ENCODE assay signal across 1 cellular context in the genomic region with DNA sequence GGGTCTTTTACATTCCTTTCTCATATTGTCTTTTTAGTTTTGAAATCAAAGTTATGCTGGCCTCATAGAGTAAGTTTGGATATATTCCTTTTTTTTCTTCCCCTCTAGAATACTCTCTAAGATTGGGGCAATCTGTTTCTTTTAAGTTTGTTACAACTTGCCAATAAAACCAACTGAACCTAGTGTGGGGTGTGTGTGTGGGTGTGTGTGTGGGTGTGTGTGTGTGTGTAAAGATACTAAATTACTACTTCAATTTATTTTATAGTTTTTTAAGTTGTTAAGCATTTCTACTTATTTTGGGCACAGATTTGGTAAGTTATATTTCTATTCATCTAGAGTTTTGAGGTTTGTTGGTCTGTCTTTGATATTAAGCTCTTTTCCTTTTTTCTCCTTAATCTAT.
A peak's percentile ranks its signal among the peaks of the same experiment; 100 is the strongest.
TF ChIP-seq lines count a peak whose summit lies in the region.

No MANE protein-coding gene starts in this region.

TF ChIP-seq in HEK293, 187 proteins besides CTCF, POLR2A, EP300 and RAD21 (continued from another document):
- no peak for TF ChIP-seq ZBTB11 (tag by site-specific recombination; conservative IDR thresholded peaks at IDR 0.05; ENCODE audit: low read depth)
- TF ChIP-seq ZFHX2 (tag by site-specific recombination; conservative IDR thresholded peaks at IDR 0.05): peak; percentile 68
- peak; percentile 88 for TF ChIP-seq EGR2 (tag by site-specific recombination; IDR thresholded peaks at IDR 0.05; ENCODE audit: low read depth)
